ENCODE assay signal across 20 cellular contexts in the genomic region with DNA sequence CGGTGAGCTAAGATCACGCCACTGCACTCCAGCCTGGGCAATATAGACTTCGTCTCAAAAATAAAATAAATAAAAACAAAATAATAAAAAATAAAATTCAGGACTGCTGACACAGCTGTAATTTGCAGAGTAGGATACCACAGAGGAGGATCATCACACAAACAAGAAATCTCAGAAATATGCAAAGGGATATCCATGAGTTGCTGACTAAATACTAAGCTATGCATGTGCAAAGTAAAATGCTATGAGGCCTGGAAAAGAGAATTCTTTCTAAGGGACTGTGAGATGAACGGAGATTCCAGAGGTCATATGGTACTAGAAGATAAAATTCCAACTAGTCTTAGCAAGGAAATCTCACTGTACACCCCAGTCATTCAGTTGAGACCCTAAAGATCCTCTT.
DNase-seq lines count a peak whose midpoint lies in the region; ATAC-seq, FAIRE-seq and TF ChIP-seq lines count a peak whose summit lies in the region.
"Had no signal": no experiment of that assay in that cellular context is flagged by ENCODE, and none has a peak within 500 bp of the region (broad histone marks: within the 10 kb centered on the region; RNA-seq: fewer than 3 reads in every experiment).

No MANE protein-coding gene starts in this region.

- no peak overlapping the region for H3K4me3 Mint-ChIP-seq in HFFc6
- H3K4me3 Mint-ChIP-seq: activated CD8-positive, alpha-beta T cell treated with anti-CD3 and anti-CD28 coated beads for 36 hours; memory B cell; neural crest cell had no signal

- DNase-seq in A549 (ENCODE audit: low read depth in 1 of 2, low spot score in 1 of 2) (no peak), HFFc6 (peak; percentile 88), amniotic epithelial cell (ENCODE audit: low read depth) (peak; percentile 83), foreskin keratinocyte (peak; percentile 35 to 68), T-helper 2 cell (no peak), SIG-M5 (lab: John Stamatoyannopoulos, UW) (no peak)
- DNase-seq: ACHN; activated CD8-positive, alpha-beta T cell treated with anti-CD3 and anti-CD28 coated beads for 36 hours; MG63; NCI-H187 treated with DMSO at 0.1 percent for 48 hours; NCI-H524 treated with DMSO at 0.1 percent for 48 hours had no signal

- peaks cover 58% of the 10 kb centered on the region for H3K4me1 Mint-ChIP-seq in HFFc6 (ENCODE audit: low read depth)
- H3K4me1 Mint-ChIP-seq: neural crest cell had no signal

- POLR2A ChIA-PET in A549 (lab: Yijun Ruan, JAX): interaction anchor here (0.7 kb wide), 1 partner anchor 324 kb away, joined by 4 read pairs; no protein-coding TSS in a partner anchor

- no peak for TF ChIP-seq CTCF in A549 (IDR thresholded peaks at IDR 0.05)
- TF ChIP-seq CTCF in HFFc6 (IDR thresholded peaks at IDR 0.05): no peak
- TF ChIP-seq CTCF in foreskin keratinocyte (conservative IDR thresholded peaks at IDR 0.05): no peak

- peaks cover 2% of the 10 kb centered on the region; the same call in 1 of the 2 replicates for H3K27me3 Mint-ChIP-seq in HFFc6 (ENCODE audit: insufficient read depth)
- H3K27me3 Mint-ChIP-seq: activated CD8-positive, alpha-beta T cell treated with anti-CD3 and anti-CD28 coated beads for 36 hours; memory B cell had no signal

- no peaks in the 10 kb centered on the region for H3K27me3 ChIP-seq in foreskin keratinocyte
- H3K27me3 ChIP-seq: MG63 had no signal

- peaks cover 30% of the 10 kb centered on the region for H3K9me3 Mint-ChIP-seq in HFFc6

- no peak for TF ChIP-seq EP300 in A549 (IDR thresholded peaks at IDR 0.05)

- H3K4me3 ChIP-seq in A549: no peak overlapping the region
- H3K4me3 ChIP-seq: MG63 had no signal

- H3K36me3 Mint-ChIP-seq in HFFc6 (ENCODE audit: low read depth): peaks cover 35% of the 10 kb centered on the region

- no peak for ATAC-seq in A549
- ATAC-seq in foreskin keratinocyte: no peak
- no peak for ATAC-seq in HG02973 (IDR thresholded peaks at IDR 0.05; ENCODE audit: unreplicated experiment)
- no peak for ATAC-seq in GM18909 (IDR thresholded peaks at IDR 0.05; ENCODE audit: poor library complexity, unreplicated experiment)
- ATAC-seq: activated CD8-positive, alpha-beta T cell treated with anti-CD3 and anti-CD28 coated beads for 36 hours had no signal

- no peak for TF ChIP-seq POLR2A in A549 (IDR thresholded peaks at IDR 0.05; ENCODE audit: low read length)

- peak overlapping the region; percentile 77 for H3K27ac Mint-ChIP-seq in HFFc6
- H3K27ac Mint-ChIP-seq: activated CD8-positive, alpha-beta T cell treated with anti-CD3 and anti-CD28 coated beads for 36 hours; memory B cell had no signal

- peak; percentile 54 for FAIRE-seq in A549 (lab: Jason Lieb, UNC)
- FAIRE-seq: endometrium, G401.6, H1, islet of Langerhans, TTC549 had no signal

- WGBS in A549 (ENCODE audit: missing lambda C conversion rate): 84% methylated on average over 4 of the region's 4 CpGs

- H3K9me3 ChIP-seq in A549: peaks cover 6% of the 10 kb centered on the region; the same call in 1 of the 3 replicates

- no peak overlapping the region for H3K4me2 ChIP-seq in A549

- H3K27ac ChIP-seq in A549 (no peak overlapping the region), foreskin keratinocyte (no peak overlapping the region)

- CTCF ChIA-PET in A549 (lab: Yijun Ruan, JAX): no interaction called here

- H3K4me1 ChIP-seq in A549 (peaks cover 15% of the 10 kb centered on the region), foreskin keratinocyte (no peaks in the 10 kb centered on the region)

- no peak for TF ChIP-seq RAD21 in A549 (conservative IDR thresholded peaks at IDR 0.05 in 1 of 2, IDR thresholded peaks at IDR 0.05 in 1 of 2)

TF ChIP-seq in A549, 52 proteins besides CTCF, POLR2A, EP300 and RAD21:
- TF ChIP-seq MAFK (IDR thresholded peaks at IDR 0.05; ENCODE audit: partially characterized antibody) (peak; percentile 79), CEBPB (IDR thresholded peaks at IDR 0.05) (no peak)
TF ChIP-seq in A549: peak in this region for 1.

Comparison
In these comparisons a context has a peak if more than half of its experiments do, and no peak if none do; other contexts are left out.
1. DNase-seq: peak in HFFc6 (single experiment), amniotic epithelial cell (single experiment) and foreskin keratinocyte (2 of 2); none in A549 (0 of 2), T-helper 2 cell (0 of 5) and SIG-M5 (single experiment).